In genomic region chr4:93788712-93789111, GRCh38 we compare ENCODE assay signal across 1 cellular context.
A peak's percentile ranks its signal among the peaks of the same experiment; 100 is the strongest.
TF ChIP-seq lines count a peak whose summit lies in the region.

No MANE protein-coding gene starts in this region.

TF ChIP-seq in H1, 55 proteins besides CTCF, POLR2A, EP300 and RAD21 (continued from another document):
- TF ChIP-seq CHD7 (IDR thresholded peaks at IDR 0.05; ENCODE audit: insufficient replicate concordance, low read length): peak; percentile 36
- TF ChIP-seq JUN (IDR thresholded peaks at IDR 0.05; ENCODE audit: low read depth, low read length): no peak
- no peak for TF ChIP-seq KDM4A (IDR thresholded peaks at IDR 0.05; ENCODE audit: low read depth, low read length, severe bottlenecking)
